In the genomic region with DNA sequence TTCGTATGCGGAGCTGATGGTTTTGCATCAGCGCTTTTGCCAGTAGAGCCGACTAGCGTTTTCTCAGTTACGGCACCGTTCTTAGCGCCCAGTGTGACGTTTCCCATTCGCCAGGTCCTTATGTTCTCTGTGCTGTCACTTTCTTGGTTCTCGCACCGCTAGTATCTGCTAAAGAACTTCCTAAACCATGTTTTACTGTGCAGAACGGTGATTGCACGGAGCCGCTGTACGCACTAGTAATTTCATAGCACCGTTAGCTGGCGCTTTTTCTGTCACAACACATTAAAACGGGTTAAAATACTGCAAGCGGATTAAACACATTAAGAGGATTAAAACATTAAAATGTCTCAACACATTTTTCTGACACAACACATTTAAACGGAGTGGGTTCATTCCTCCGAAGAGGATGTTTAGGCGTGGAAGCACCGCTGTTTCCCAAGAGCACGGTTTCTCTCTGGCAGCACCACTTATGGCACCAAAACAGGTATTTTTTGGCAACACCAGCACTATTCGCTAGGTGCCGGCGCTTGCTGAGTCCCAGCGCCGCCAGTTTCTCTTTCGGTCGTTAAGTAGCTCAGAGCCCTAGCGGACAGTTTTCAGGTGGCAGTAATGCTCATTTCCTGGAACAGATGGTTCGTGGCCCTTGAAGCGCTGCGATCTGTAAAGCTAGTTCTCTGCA, we compare ENCODE assay signal across 8 cellular contexts. TPM values are rescaled to one million over a fixed set of nuclear protein-coding genes. Genes with fewer than 3 reads are reported as not detected.
DNase-seq lines count a peak whose midpoint lies in the region; ATAC-seq lines count a peak whose summit lies in the region.

No MANE protein-coding gene starts in this region.

- H3K4me2 ChIP-seq in BLaER1 treated with 17β-estradiol and CSF1 and Interleukin-3, amounts not matched to agents 10 nM and 100 nM, result peak overlapping the region; percentile 80 to 97 (median 94)

- no peaks in the 10 kb centered on the region for H3K36me3 ChIP-seq in BLaER1 treated with 17β-estradiol and CSF1 and Interleukin-3, amounts not matched to agents 10 nM and 100 nM
- no peaks in the 10 kb centered on the region for H3K36me3 ChIP-seq in muscle layer of duodenum (ENCODE audit: control insufficient read depth in 1 of 2, insufficient read depth in 2 of 2, low read length in 2 of 2)

- peak overlapping the region; percentile 69 to 79 (median 74) for H3K4me3 ChIP-seq in BLaER1 treated with 17β-estradiol and CSF1 and Interleukin-3, amounts not matched to agents 10 nM and 100 nM
- H3K4me3 ChIP-seq in muscle layer of duodenum (ENCODE audit: low read depth in 1 of 2, low read length in 2 of 2), result peak overlapping the region; percentile 36 to 82

- H3K27me3 ChIP-seq in BLaER1 treated with 17β-estradiol and CSF1 and Interleukin-3, amounts not matched to agents 10 nM and 100 nM, result no peaks in the 10 kb centered on the region
- peaks cover 38% of the 10 kb centered on the region for H3K27me3 ChIP-seq in muscle layer of duodenum (ENCODE audit: low read depth, low read length)

- no peaks in the 10 kb centered on the region for H3K27me3 Mint-ChIP-seq in activated CD4-positive, alpha-beta T cell treated with anti-CD3 and anti-CD28 coated beads, Interleukin-2, amount 10 ng/mL, durations not matched to agents 24 days and 14 days

- no peaks in the 10 kb centered on the region for H3K9me3 ChIP-seq in BLaER1 treated with 17β-estradiol and CSF1 and Interleukin-3, amounts not matched to agents 10 nM and 100 nM (replicated peaks in 1 of 11)
- no peaks in the 10 kb centered on the region for H3K9me3 ChIP-seq in muscle layer of duodenum (ENCODE audit: control insufficient read depth in 1 of 2, low read length in 2 of 2)

- H3K4me1 Mint-ChIP-seq in activated CD4-positive, alpha-beta T cell treated with anti-CD3 and anti-CD28 coated beads, Interleukin-2, amount 10 ng/mL, durations not matched to agents 24 days and 14 days, result peaks cover 45% of the 10 kb centered on the region

- peak overlapping the region; percentile 84 to 96 (median 91) for H3K9ac ChIP-seq in BLaER1 treated with 17β-estradiol and CSF1 and Interleukin-3, amounts not matched to agents 10 nM and 100 nM

- peak overlapping the region; percentile 91 to 98 (median 95); a peak in 21 of 22 replicates for H3K27ac ChIP-seq in BLaER1 treated with 17β-estradiol and CSF1 and Interleukin-3, amounts not matched to agents 10 nM and 100 nM
- H3K27ac ChIP-seq in muscle layer of duodenum (ENCODE audit: low read length), result peak overlapping the region; percentile 87

- no peaks in the 10 kb centered on the region for H3K9me3 Mint-ChIP-seq in activated CD4-positive, alpha-beta T cell treated with anti-CD3 and anti-CD28 coated beads, Interleukin-2, amount 10 ng/mL, durations not matched to agents 24 days and 14 days

- no peaks in the 10 kb centered on the region for H3K36me3 Mint-ChIP-seq in activated CD4-positive, alpha-beta T cell treated with anti-CD3 and anti-CD28 coated beads, Interleukin-2, amount 10 ng/mL, durations not matched to agents 24 days and 14 days (ENCODE audit: low read depth)

- H3K4me1 ChIP-seq in BLaER1 treated with 17β-estradiol and CSF1 and Interleukin-3, amounts not matched to agents 10 nM and 100 nM, result peaks cover 29 to 40% (median 36%) of the 10 kb centered on the region in 10 experiments
- H3K4me1 ChIP-seq in muscle layer of duodenum (ENCODE audit: control insufficient read depth in 1 of 2, insufficient read depth in 2 of 2, low read length in 2 of 2), result peaks cover 0 to 3% of the 10 kb centered on the region in 2 donors

- H3K4me3 Mint-ChIP-seq in activated CD4-positive, alpha-beta T cell treated with anti-CD3 and anti-CD28 coated beads, Interleukin-2, amount 10 ng/mL, durations not matched to agents 24 days and 14 days, result peak overlapping the region; percentile 97

- no peaks in the 10 kb centered on the region for H4K20me1 ChIP-seq in BLaER1 treated with 17β-estradiol and CSF1 and Interleukin-3, amounts not matched to agents 10 nM and 100 nM

- H3K27ac Mint-ChIP-seq in activated CD4-positive, alpha-beta T cell treated with anti-CD3 and anti-CD28 coated beads, Interleukin-2, amount 10 ng/mL, durations not matched to agents 24 days and 14 days, result peak overlapping the region; percentile 100

- intact Hi-C loops in activated CD4-positive, alpha-beta T cell treated with anti-CD3 and anti-CD28 coated beads, Interleukin-2, amount 10 ng/mL, durations not matched to agents 24 days and 14 days (cut with micrococcal nuclease), result loop anchor here (1.0 to 5.0 kb wide), 5 partner anchors 21 to 112 kb away; partner anchors contain the start of gene ANXA2R

- ATAC-seq in GM19328 (IDR thresholded peaks at IDR 0.05; ENCODE audit: unreplicated experiment) (peak; percentile 70), HG03432 (IDR thresholded peaks at IDR 0.05; ENCODE audit: unreplicated experiment) (peak; percentile 66)

- peak; percentile 94 to 98 for DNase-seq in NCI-H524 (lab: John Stamatoyannopoulos, UW)
- DNase-seq in activated CD4-positive, alpha-beta T cell treated with anti-CD3 and anti-CD28 coated beads, Interleukin-2, amount 10 ng/mL, durations not matched to agents 24 days and 14 days, result peak; percentile 95
- DNase-seq in effector CD8-positive, alpha-beta T cell (lab: John Stamatoyannopoulos, UW), result peak; percentile 72
- DNase-seq in stimulated activated naive CD4-positive, alpha-beta T cell treated with Interleukin-2 at 50 U/mL for 16 hours (lab: John Stamatoyannopoulos, UW), result peak; percentile 83

RNA-seq across cellular contexts. Expression of gene ANXA2R, which starts 20.4 kb away (rescaled TPM):
- total RNA-seq in activated CD4-positive, alpha-beta T cell treated with anti-CD3 and anti-CD28 coated beads, Interleukin-2, amount 10 ng/mL, durations not matched to agents 24 days and 14 days, result 1.1 and 1.2 TPM in 2 replicates

Comparison
In these comparisons a context has a peak if more than half of its experiments do, and no peak if none do; other contexts are left out.
1. Peak in every context shown above with its lines: DNase-seq, ATAC-seq, H3K4me3 ChIP-seq and H3K27ac ChIP-seq.